Comparison of ENCODE assay signal across 10 cellular contexts in the genomic region with DNA sequence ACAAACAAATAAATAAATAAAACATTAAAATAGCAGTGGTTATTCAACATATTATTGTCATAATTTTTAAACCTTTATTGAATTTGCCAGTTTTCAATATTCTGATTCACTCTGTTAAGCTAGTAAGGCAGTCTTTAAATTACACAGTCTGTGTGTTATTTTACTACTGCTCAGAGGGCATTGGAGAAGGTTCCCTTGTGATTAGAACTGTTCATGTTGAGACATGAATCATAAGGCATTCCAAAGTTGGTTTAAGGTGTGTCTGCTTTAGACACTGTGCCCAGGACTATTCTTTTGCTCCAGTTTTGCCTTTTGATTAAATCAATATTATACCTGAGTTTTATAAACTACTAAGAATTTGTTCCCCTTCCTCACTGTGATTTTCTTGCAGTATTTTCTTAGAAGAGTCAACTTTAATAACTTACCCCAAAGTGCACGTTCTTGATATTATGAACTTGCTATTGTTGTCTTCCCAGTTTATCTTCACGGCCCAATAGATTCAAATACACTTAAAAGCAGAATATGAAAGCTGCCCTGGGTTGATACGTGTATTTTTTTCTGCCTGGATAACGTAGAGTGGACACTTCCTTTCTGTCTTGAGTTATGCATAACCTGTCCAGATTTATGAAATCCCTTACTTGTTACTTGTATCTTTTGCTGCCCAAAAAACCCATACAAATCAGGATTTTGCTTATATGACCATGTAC.
DNase-seq lines count a peak whose midpoint lies in the region; ATAC-seq and TF ChIP-seq lines count a peak whose summit lies in the region.
"Had no signal": no experiment of that assay in that cellular context is flagged by ENCODE, and none has a peak within 500 bp of the region (broad histone marks: within the 10 kb centered on the region; RNA-seq: fewer than 3 reads in every experiment).

No MANE protein-coding gene starts in this region.

- H3K4me3 ChIP-seq in epithelial cell of esophagus (ENCODE audit: low read length) (peak overlapping the region; percentile 24), gastrocnemius medialis (peak overlapping the region in 1 of 4 donors; percentile 15)

- POLR2A ChIA-PET in activated CD4-positive, alpha-beta T cell treated with anti-CD3 and anti-CD28 coated beads, Interleukin-2, amount 10 ng/mL, durations not matched to agents 7 days and 5 days (lab: Charles Lee): no interaction called here

- TF ChIP-seq POLR2A in gastrocnemius medialis (IDR thresholded peaks at IDR 0.05): no peak

- H3K27me3 Mint-ChIP-seq in activated CD4-positive, alpha-beta T cell treated with anti-CD3 and anti-CD28 coated beads, Interleukin-2, amount 10 ng/mL, durations not matched to agents 7 days and 5 days: no peaks in the 10 kb centered on the region
- H3K27me3 Mint-ChIP-seq in stimulated activated naive CD8-positive, alpha-beta T cell treated with anti-CD3 and anti-CD28 coated beads, Interleukin-15, amount 100 ng/mL, for 72 hours: no peaks in the 10 kb centered on the region
- peaks cover 4% of the 10 kb centered on the region for H3K27me3 Mint-ChIP-seq in nephron progenitor cell (ENCODE audit: low read depth, poor library complexity)

- CTCF ChIA-PET in activated CD4-positive, alpha-beta T cell treated with anti-CD3 and anti-CD28 coated beads, Interleukin-2, amount 10 ng/mL, durations not matched to agents 7 days and 5 days (lab: Charles Lee): interaction anchor here (0.9 to 4.0 kb wide), 2 partner anchors 12 to 15 kb away, joined by 3 to 21 read pairs; no protein-coding TSS in a partner anchor

- intact Hi-C loops in gastrocnemius medialis (cut with DNase I; ENCODE audit: low total_unique reads): no loop called here

- no peaks in the 10 kb centered on the region for H3K9me3 Mint-ChIP-seq in activated CD4-positive, alpha-beta T cell treated with anti-CD3 and anti-CD28 coated beads, Interleukin-2, amount 10 ng/mL, durations not matched to agents 7 days and 5 days
- H3K9me3 Mint-ChIP-seq in stimulated activated naive CD8-positive, alpha-beta T cell treated with anti-CD3 and anti-CD28 coated beads, Interleukin-15, amount 100 ng/mL, for 72 hours: no peaks in the 10 kb centered on the region
- peaks cover 2% of the 10 kb centered on the region for H3K9me3 Mint-ChIP-seq in nephron progenitor cell

- H3K27me3 ChIP-seq in gastrocnemius medialis: no peaks in the 10 kb centered on the region

- no peaks in the 10 kb centered on the region for H3K4me1 ChIP-seq in gastrocnemius medialis

- no peaks in the 10 kb centered on the region for H3K9me3 ChIP-seq in gastrocnemius medialis

- no peak for DNase-seq in activated CD4-positive, alpha-beta T cell treated with anti-CD3 and anti-CD28 coated beads, Interleukin-2, amount 10 ng/mL, durations not matched to agents 7 days and 5 days
- no peak for DNase-seq in activated CD4-positive, alpha-beta T cell treated with anti-CD3 and anti-CD28 coated beads for 1 hour
- peak; percentile 35 for DNase-seq in RPMI8226
- peak; percentile 89 for DNase-seq in epithelial cell of esophagus (ENCODE audit: low read depth)
- DNase-seq in stimulated activated naive CD8-positive, alpha-beta T cell treated with anti-CD3 and anti-CD28 coated beads, Interleukin-15, amount 100 ng/mL, for 72 hours: no peak
- DNase-seq in nephron progenitor cell: no peak
- no peak for DNase-seq in gastrocnemius medialis
- DNase-seq: effector CD8-positive, alpha-beta T cell had no signal

- peaks cover 45% of the 10 kb centered on the region for H3K4me1 Mint-ChIP-seq in activated CD4-positive, alpha-beta T cell treated with anti-CD3 and anti-CD28 coated beads, Interleukin-2, amount 10 ng/mL, durations not matched to agents 7 days and 5 days
- peaks cover 53% of the 10 kb centered on the region for H3K4me1 Mint-ChIP-seq in stimulated activated naive CD8-positive, alpha-beta T cell treated with anti-CD3 and anti-CD28 coated beads, Interleukin-15, amount 100 ng/mL, for 72 hours
- peaks cover 5% of the 10 kb centered on the region for H3K4me1 Mint-ChIP-seq in nephron progenitor cell

- no peak overlapping the region for H3K27ac ChIP-seq in gastrocnemius medialis
- H3K27ac ChIP-seq: VCaP had no signal

- ATAC-seq in stimulated activated naive CD8-positive, alpha-beta T cell treated with anti-CD3 and anti-CD28 coated beads, Interleukin-15, amount 100 ng/mL, for 72 hours: no peak
- no peak for ATAC-seq in HG03571 (IDR thresholded peaks at IDR 0.05; ENCODE audit: unreplicated experiment)
- ATAC-seq in gastrocnemius medialis: no peak

- peak overlapping the region; percentile 77 for H3K4me3 Mint-ChIP-seq in activated CD4-positive, alpha-beta T cell treated with anti-CD3 and anti-CD28 coated beads, Interleukin-2, amount 10 ng/mL, durations not matched to agents 7 days and 5 days
- H3K4me3 Mint-ChIP-seq in stimulated activated naive CD8-positive, alpha-beta T cell treated with anti-CD3 and anti-CD28 coated beads, Interleukin-15, amount 100 ng/mL, for 72 hours: peak overlapping the region; percentile 82 to 91
- H3K4me3 Mint-ChIP-seq in nephron progenitor cell: no peak overlapping the region

- no peaks in the 10 kb centered on the region for H3K36me3 ChIP-seq in gastrocnemius medialis

- TF ChIP-seq CTCF in epithelial cell of esophagus (IDR thresholded peaks at IDR 0.05; ENCODE audit: insufficient read depth, low read depth, low read length, missing control alignments) (no peak), nephron progenitor cell (IDR thresholded peaks at IDR 0.05) (no peak), gastrocnemius medialis (IDR thresholded peaks at IDR 0.05 in 4 of 5, conservative IDR thresholded peaks at IDR 0.05 in 1 of 5) (no peak)

- in situ Hi-C loops in gastrocnemius medialis (cut with MboI; ENCODE audit: low sequenced_read_pairs in 4 of 4): no loop called here

- peak overlapping the region; percentile 85 for H3K27ac Mint-ChIP-seq in activated CD4-positive, alpha-beta T cell treated with anti-CD3 and anti-CD28 coated beads, Interleukin-2, amount 10 ng/mL, durations not matched to agents 7 days and 5 days
- peak overlapping the region; percentile 91 to 97 for H3K27ac Mint-ChIP-seq in stimulated activated naive CD8-positive, alpha-beta T cell treated with anti-CD3 and anti-CD28 coated beads, Interleukin-15, amount 100 ng/mL, for 72 hours
- H3K27ac Mint-ChIP-seq in nephron progenitor cell: no peak overlapping the region

- H3K36me3 Mint-ChIP-seq in activated CD4-positive, alpha-beta T cell treated with anti-CD3 and anti-CD28 coated beads, Interleukin-2, amount 10 ng/mL, durations not matched to agents 7 days and 5 days (ENCODE audit: low read depth): peaks cover 9% of the 10 kb centered on the region
- no peaks in the 10 kb centered on the region for H3K36me3 Mint-ChIP-seq in nephron progenitor cell (ENCODE audit: low read depth)

Comparison
In these comparisons a context has a peak if more than half of its experiments do, and no peak if none do; other contexts are left out.
1. DNase-seq: peak in RPMI8226 (single experiment) and epithelial cell of esophagus (single experiment); none in activated CD4-positive, alpha-beta T cell treated with anti-CD3 and anti-CD28 coated beads, Interleukin-2, amount 10 ng/mL, durations not matched to agents 7 days and 5 days (single experiment), activated CD4-positive, alpha-beta T cell treated with anti-CD3 and anti-CD28 coated beads for 1 hour (single experiment), stimulated activated naive CD8-positive, alpha-beta T cell treated with anti-CD3 and anti-CD28 coated beads, Interleukin-15, amount 100 ng/mL, for 72 hours (0 of 2), nephron progenitor cell (single experiment) and gastrocnemius medialis (0 of 2).